28 cellular contexts compared by ENCODE assay signal in the genomic region with DNA sequence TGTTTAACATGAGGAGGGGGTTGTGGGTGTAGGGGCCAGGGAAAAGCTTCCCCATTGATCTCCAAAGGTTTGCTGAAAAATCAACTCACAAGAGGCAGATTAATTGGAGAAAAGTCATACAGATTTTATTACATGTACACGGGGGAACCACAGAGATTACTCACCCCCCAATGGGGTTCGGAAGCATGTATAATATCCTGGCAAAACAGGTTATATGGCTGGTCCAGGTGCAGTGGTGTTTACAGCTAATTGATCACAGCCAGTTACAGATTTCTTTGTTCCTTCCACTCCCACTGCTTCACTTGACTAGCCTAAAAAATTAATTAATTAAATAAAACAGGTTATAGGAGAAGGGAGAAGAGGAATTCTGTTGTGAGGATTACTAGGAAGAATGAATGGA. TPM values are rescaled to one million over a fixed set of nuclear protein-coding genes. Genes with fewer than 3 reads are reported as not detected.
DNase-seq lines count a peak whose midpoint lies in the region; ATAC-seq and TF ChIP-seq lines count a peak whose summit lies in the region.
"Had no signal": no experiment of that assay in that cellular context is flagged by ENCODE, and none has a peak within 500 bp of the region (broad histone marks: within the 10 kb centered on the region; RNA-seq: fewer than 3 reads in every experiment).

No MANE protein-coding gene starts in this region.

- H3K56ac ChIP-seq in H9 (ENCODE audit: insufficient read length, low read depth, low read length) (no peak overlapping the region), mesendoderm (ENCODE audit: low read length) (no peak overlapping the region)

- no peak overlapping the region for H4K91ac ChIP-seq in H9 (ENCODE audit: insufficient read length, low read depth, low read length)

- no peak overlapping the region for H2BK5ac ChIP-seq in H9 (ENCODE audit: insufficient read length, low read length)
- no peak overlapping the region for H2BK5ac ChIP-seq in mesendoderm (ENCODE audit: low read length)

- no peaks in the 10 kb centered on the region for H3K27me3 Mint-ChIP-seq in H9 (ENCODE audit: low read depth)
- H3K27me3 Mint-ChIP-seq in WTC11 (ENCODE audit: low read depth): no peaks in the 10 kb centered on the region
- H3K27me3 Mint-ChIP-seq: activated naive CD4-positive, alpha-beta T cell treated with anti-CD3 and anti-CD28 coated beads, Interleukin-2, amount 50 U/mL, for 24 hours; CD8-positive, alpha-beta memory T cell had no signal

- H4K8ac ChIP-seq in H9 (replicated peaks; ENCODE audit: insufficient read length, low read depth, low read length): no peak overlapping the region
- H4K8ac ChIP-seq in mesendoderm (ENCODE audit: low read depth, low read length): no peak overlapping the region

- H3K4me3 ChIP-seq in mesendoderm (ENCODE audit: low read length): no peak overlapping the region
- H3K4me3 ChIP-seq: dorsolateral prefrontal cortex, GM12878, left ventricle myocardium inferior, MG63, smooth muscle cell, stomach, uterus had no signal

- H3K79me1 ChIP-seq in H9 (ENCODE audit: insufficient read depth, low read depth, low read length, poor library complexity, severe bottlenecking): peaks cover 4% of the 10 kb centered on the region
- H3K79me1 ChIP-seq in mesendoderm (ENCODE audit: low read length): peaks cover 10% of the 10 kb centered on the region

- H3K36me3 ChIP-seq in mesendoderm (ENCODE audit: control insufficient read depth, insufficient read depth, low read length): no peaks in the 10 kb centered on the region
- H3K36me3 ChIP-seq: BE2C, uterus had no signal

- no peak overlapping the region for H2BK12ac ChIP-seq in H9 (ENCODE audit: insufficient read length, low read depth, low read length)

- H2AK5ac ChIP-seq in H9 (ENCODE audit: insufficient read length, low read length) (no peak overlapping the region), mesendoderm (ENCODE audit: low read length) (no peak overlapping the region)

- H3K4me3 Mint-ChIP-seq in H9 (no peak overlapping the region), WTC11 (no peak overlapping the region)
- H3K4me3 Mint-ChIP-seq: activated naive CD4-positive, alpha-beta T cell treated with anti-CD3 and anti-CD28 coated beads, Interleukin-2, amount 50 U/mL, for 24 hours; CD8-positive, alpha-beta memory T cell; T-helper 2 cell treated with Interferon-gamma antibody and Interleukin-4, amounts not matched to agents 5 μg/mL and 100 μg/mL, for 36 hours had no signal

- no peaks in the 10 kb centered on the region for H4K20me1 ChIP-seq in H9 (ENCODE audit: control insufficient read depth, insufficient read depth, insufficient read length)

- no peaks in the 10 kb centered on the region for H3K9me3 ChIP-seq in H9 (ENCODE audit: control insufficient read depth, low read depth, low read length)
- H3K9me3 ChIP-seq: BE2C, left ventricle myocardium inferior, MG63, stomach, uterus had no signal

- CTCF ChIA-PET in WTC11 (lab: Charles Lee): no interaction called here

- H3K36me3 Mint-ChIP-seq in H9 (ENCODE audit: insufficient read depth in 1 of 3, low read depth in 3 of 3) (peaks cover 26 to 50% (median 41%) of the 10 kb centered on the region in 3 experiments), WTC11 (peaks cover 29% of the 10 kb centered on the region)

- H3K23ac ChIP-seq in H9 (ENCODE audit: insufficient read length, low read depth, low read length) (no peak overlapping the region), mesendoderm (ENCODE audit: low read length) (no peak overlapping the region)

- no peak for TF ChIP-seq CTCF in H9 (conservative IDR thresholded peaks at IDR 0.05)
- TF ChIP-seq CTCF in WTC11 (IDR thresholded peaks at IDR 0.05): no peak

- no peak overlapping the region for H2BK15ac ChIP-seq in H9 (ENCODE audit: low read depth, low read length)
- no peak overlapping the region for H2BK15ac ChIP-seq in mesendoderm (replicated peaks; ENCODE audit: low read depth)

- no peak for DNase-seq in H9
- DNase-seq in NCI-H146 (lab: John Stamatoyannopoulos, UW): peak; percentile 64
- no peak for DNase-seq in WTC11 (ENCODE audit: low spot score)
- no peak for DNase-seq in mesendoderm
- DNase-seq in stimulated activated CD4-positive, alpha-beta T cell treated with anti-CD3 and anti-CD28 coated beads, Interleukin-2, amount 100 ng/mL, for 48 hours: no peak
- DNase-seq in T-helper 9 cell: no peak
- DNase-seq: amygdala; BE2C; brain microvascular endothelial cell; CD8-positive, alpha-beta memory T cell; DMS153; dorsolateral prefrontal cortex; KBM-7; left ventricle myocardium inferior; MG63; NCI-H1694; NCI-H2171; NCI-H510A treated with DMSO at 0.1 percent for 48 hours; right cardiac atrium; stomach; uterus had no signal

- H3K4ac ChIP-seq in H9 (ENCODE audit: low read depth, low read length): no peak overlapping the region
- H3K4ac ChIP-seq in mesendoderm (ENCODE audit: low read depth, low read length): peak overlapping the region; percentile 12

- ATAC-seq in WTC11 (no peak), GM19023 (IDR thresholded peaks at IDR 0.05; ENCODE audit: unreplicated experiment) (no peak)
- ATAC-seq: GM12878, right cardiac atrium had no signal

- H3K18ac ChIP-seq in H9 (ENCODE audit: insufficient read length, low read depth, low read length) (no peak overlapping the region), mesendoderm (ENCODE audit: low read length) (peak overlapping the region; percentile 39)

- H3K4me2 ChIP-seq in H9 (ENCODE audit: insufficient read depth, insufficient read length, low read length) (no peak overlapping the region), mesendoderm (ENCODE audit: low read length) (no peak overlapping the region)
- H3K4me2 ChIP-seq: smooth muscle cell had no signal

- H3K23me2 ChIP-seq in H9 (ENCODE audit: insufficient read length, low read depth, low read length, poor library complexity, severe bottlenecking): no peaks in the 10 kb centered on the region

- H3K27me3 ChIP-seq in H9 (ENCODE audit: insufficient read depth, low read length): no peaks in the 10 kb centered on the region
- H3K27me3 ChIP-seq in mesendoderm (ENCODE audit: insufficient read depth, low read length, poor library complexity): no peaks in the 10 kb centered on the region
- H3K27me3 ChIP-seq: BE2C, brain microvascular endothelial cell, dorsolateral prefrontal cortex, MG63, stomach, uterus had no signal

- no peak overlapping the region for H4K5ac ChIP-seq in H9 (ENCODE audit: insufficient read length, low read depth, low read length)
- H4K5ac ChIP-seq in mesendoderm (ENCODE audit: low read length): no peak overlapping the region

- no peak overlapping the region for H3T11ph ChIP-seq in H9 (ENCODE audit: low read length)

- H3K9me3 Mint-ChIP-seq in H9: no peaks in the 10 kb centered on the region; a peak in 1 of 5 replicates
- 0 out of 2 replicates have a peak, but pooled peaks cover 3% of the 10 kb centered on the region for H3K9me3 Mint-ChIP-seq in WTC11
- H3K9me3 Mint-ChIP-seq: activated naive CD4-positive, alpha-beta T cell treated with anti-CD3 and anti-CD28 coated beads, Interleukin-2, amount 50 U/mL, for 24 hours; activated T-helper 2 cell treated with anti-CD3 and anti-CD28 coated beads, Interferon-gamma antibody, Interleukin-2, Interleukin-4, amounts not matched to agents 10 μg/mL and 5 μg/mL and 100 μg/mL, durations not matched to agents 14 hours and 24 hours and 36 hours; CD8-positive, alpha-beta memory T cell; T-helper 2 cell treated with Interferon-gamma antibody and Interleukin-4, amounts not matched to agents 5 μg/mL and 100 μg/mL, for 36 hours had no signal

- no peak overlapping the region for H2AFZ ChIP-seq in H9 (ENCODE audit: low read length)
- H2AFZ ChIP-seq: parathyroid adenoma had no signal

- H3K4me1 Mint-ChIP-seq in H9 (peaks cover 0 to 10% of the 10 kb centered on the region in 2 experiments; a peak in 1 of 4 replicates), WTC11 (peaks cover 7% of the 10 kb centered on the region; the same call in 1 of the 2 replicates)
- H3K4me1 Mint-ChIP-seq: activated naive CD4-positive, alpha-beta T cell treated with anti-CD3 and anti-CD28 coated beads, Interleukin-2, amount 50 U/mL, for 24 hours had no signal

- H3K79me2 ChIP-seq in H9 (ENCODE audit: insufficient read depth, low read length) (peaks cover 2% of the 10 kb centered on the region; the same call in 1 of the 2 replicates), mesendoderm (ENCODE audit: control insufficient read depth, insufficient read depth, low read length) (peaks cover 3% of the 10 kb centered on the region)
- H3K79me2 ChIP-seq: parathyroid adenoma had no signal

- no CpG with 5 or more reads among the region's 2 CpGs for WGBS in H9 (ENCODE audit: extremely low coverage, insufficient read length, low lambda C conversion rate)
- whole genome bisulfite sequencing in mesendoderm (ENCODE audit: extremely low coverage, insufficient coverage, low lambda C conversion rate): no CpG with 5 or more reads among the region's 2 CpGs

- no peak overlapping the region for H3K14ac ChIP-seq in H9 (ENCODE audit: insufficient read depth, low read length)

- H2BK120ac ChIP-seq in H9 (ENCODE audit: low read depth, low read length, poor library complexity, severe bottlenecking): no peak overlapping the region
- H2BK120ac ChIP-seq in mesendoderm (ENCODE audit: low read depth, low read length): no peak overlapping the region

- peak overlapping the region in 2 of 3 experiments; percentile 7 to 56; a peak in 3 of 7 replicates for H3K27ac Mint-ChIP-seq in H9
- peak overlapping the region; percentile 60; the same call in 1 of the 2 replicates for H3K27ac Mint-ChIP-seq in WTC11
- H3K27ac Mint-ChIP-seq: activated naive CD4-positive, alpha-beta T cell treated with anti-CD3 and anti-CD28 coated beads, Interleukin-2, amount 50 U/mL, for 24 hours; activated T-helper 2 cell treated with anti-CD3 and anti-CD28 coated beads, Interferon-gamma antibody, Interleukin-2, Interleukin-4, amounts not matched to agents 10 μg/mL and 5 μg/mL and 100 μg/mL, durations not matched to agents 14 hours and 24 hours and 36 hours; T-helper 2 cell treated with Interferon-gamma antibody and Interleukin-4, amounts not matched to agents 5 μg/mL and 100 μg/mL, for 36 hours had no signal

- H3K27ac ChIP-seq in H9 (ENCODE audit: insufficient read length, low read depth, low read length) (no peak overlapping the region), mesendoderm (ENCODE audit: low read depth, low read length) (no peak overlapping the region)
- H3K27ac ChIP-seq: brain microvascular endothelial cell, dorsolateral prefrontal cortex, left ventricle myocardium inferior, parathyroid adenoma, stomach, uterus had no signal

- no peak overlapping the region for H2BK20ac ChIP-seq in H9 (ENCODE audit: low read depth, low read length, poor library complexity, severe bottlenecking)

- POLR2A ChIA-PET in WTC11 (lab: Charles Lee): no interaction called here

- H3K9ac ChIP-seq in H9 (ENCODE audit: extremely low read depth, insufficient read length, low read length) (no peak overlapping the region), mesendoderm (ENCODE audit: low read length) (no peak overlapping the region)
- H3K9ac ChIP-seq: parathyroid adenoma had no signal

- H3K4me1 ChIP-seq in H9 (ENCODE audit: insufficient read depth, low read length): no peaks in the 10 kb centered on the region; the same call in 1 of the 2 replicates
- peaks cover 6% of the 10 kb centered on the region for H3K4me1 ChIP-seq in mesendoderm (ENCODE audit: control insufficient read depth, low read depth, low read length)
- H3K4me1 ChIP-seq: left ventricle myocardium inferior, uterus had no signal

RNA-seq across cellular contexts. Expression of a gene that starts 22.3 kb away (rescaled TPM):
- total RNA-seq in H9 (2021) (57.7 and 71.1 TPM in 2 replicates), WTC11 (2021) (79.1 to 90.6 TPM (median 87.4 TPM) in 3 replicates)
- polyA plus RNA-seq in mesendoderm (2013, experiment 1 of 2): 54.9 TPM
- 57.3 TPM for polyA plus RNA-seq in mesendoderm (2013, experiment 2 of 2)
